ENCODE assay signal across 31 cellular contexts in genomic region chr2:80642465-80642864, GRCh38.
"Had no signal": no experiment of that assay in that cellular context is flagged by ENCODE, and none has a peak within 500 bp of the region (broad histone marks: within the 10 kb centered on the region; RNA-seq: fewer than 3 reads in every experiment).

No MANE protein-coding gene starts in this region.

- H3K9me3 ChIP-seq: ascending aorta had no signal

- H3K4me1 ChIP-seq: ascending aorta had no signal

- FAIRE-seq: bronchial epithelial cell, TTC549 had no signal

- H3K27ac ChIP-seq: ascending aorta, cardiac muscle cell, VCaP had no signal

- H3K27me3 ChIP-seq: ascending aorta, cardiac muscle cell had no signal

- DNase-seq: activated B cell treated with CpG ODN at 0.5 μM for 24 hours; activated CD4-positive, alpha-beta memory T cell treated with anti-CD3 and anti-CD28 coated beads for 36 hours; activated CD4-positive, alpha-beta T cell treated with anti-CD3 and anti-CD28 coated beads for 4 hours; activated CD4-positive, alpha-beta T cell treated with anti-CD3 and anti-CD28 coated beads, Interleukin-2, amount 10 ng/mL, durations not matched to agents 24 days and 14 days; activated CD4-positive, alpha-beta T cell treated with anti-CD3 and anti-CD28 coated beads, Interleukin-2, amount 50 U/mL, for 1 hour; activated CD4-positive, alpha-beta T cell treated with anti-CD3 and anti-CD28 coated beads, Interleukin-2, amount 50 U/mL, for 4 hours; activated CD4-positive, CD25-positive, alpha-beta regulatory T cell treated with anti-CD3 and anti-CD28 coated beads, Interleukin-2, amount 50 U/mL, for 72 hours; activated CD8-positive, alpha-beta memory T cell treated with anti-CD3 and anti-CD28 coated beads for 24 hours; activated CD8-positive, alpha-beta memory T cell treated with anti-CD3 and anti-CD28 coated beads, Interleukin-2, amount 10 ng/mL, durations not matched to agents 7 days and 5 days; activated CD8-positive, alpha-beta memory T cell treated with anti-CD3 and anti-CD28 coated beads, Interleukin-2, amount 50 U/mL, for 48 hours; activated CD8-positive, alpha-beta T cell treated with anti-CD3 and anti-CD28 coated beads for 36 hours; activated effector memory CD4-positive, alpha-beta T cell treated with Interleukin-2 at 50 U/mL for 16 hours; activated gamma-delta T cell; activated naive CD4-positive, alpha-beta T cell treated with anti-CD3 and anti-CD28 coated beads, Interleukin-2, amount 10 ng/mL, durations not matched to agents 7 days and 5 days; activated naive CD4-positive, alpha-beta T cell treated with Interleukin-2 at 50 U/mL for 16 hours; activated naive CD8-positive, alpha-beta T cell treated with anti-CD3 and anti-CD28 coated beads, Interleukin-2, amount 10 ng/mL, durations not matched to agents 7 days and 5 days; activated naive CD8-positive, alpha-beta T cell treated with anti-CD3 and anti-CD28 coated beads, Interleukin-2, amount 50 U/mL, for 24 hours; activated T-cell treated with anti-CD3 and anti-CD28 coated beads, Interleukin-2, amount 50 U/mL, for 24 hours; activated T-cell treated with anti-CD3 and anti-CD28 coated beads, Interleukin-2, amount 50 U/mL, for 48 hours; amygdala; anterior cingulate cortex; caudate nucleus; cerebellar nuclear complex; T-helper 1 cell; T-helper 2 cell; T-helper 9 cell had no signal

- ATAC-seq: activated CD8-positive, alpha-beta memory T cell treated with anti-CD3 and anti-CD28 coated beads, Interleukin-2, amount 10 ng/mL, durations not matched to agents 7 days and 5 days; activated CD8-positive, alpha-beta T cell treated with anti-CD3 and anti-CD28 coated beads for 36 hours; activated naive CD8-positive, alpha-beta T cell treated with anti-CD3 and anti-CD28 coated beads, Interleukin-2, amount 50 U/mL, for 24 hours had no signal

- H3K36me3 ChIP-seq: ascending aorta, cardiac muscle cell had no signal

- H3K4me3 ChIP-seq: ascending aorta, cardiac muscle cell had no signal
